ENCODE assay signal across 27 cellular contexts in the genomic region with DNA sequence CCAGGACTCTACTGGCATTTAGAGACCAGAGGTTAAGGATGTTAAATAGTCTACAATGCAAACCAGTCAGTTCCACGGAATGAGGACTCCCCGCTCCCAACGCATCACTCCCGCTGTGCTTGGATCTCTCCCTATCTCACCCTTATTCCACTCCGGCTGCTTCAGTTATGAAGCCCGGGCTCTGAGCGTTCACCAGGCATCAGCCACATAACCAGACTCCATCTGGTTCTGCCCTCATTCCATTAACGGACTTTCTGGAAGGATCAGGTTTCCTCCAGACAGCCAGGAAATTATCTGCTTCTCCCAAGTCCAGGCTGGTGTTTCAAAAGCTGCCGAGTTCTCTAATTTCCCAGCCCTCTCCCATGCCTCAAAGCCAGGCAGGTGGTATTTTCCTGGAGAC.
"Had no signal": no experiment of that assay in that cellular context is flagged by ENCODE, and none has a peak within 500 bp of the region (broad histone marks: within the 10 kb centered on the region; RNA-seq: fewer than 3 reads in every experiment).

No MANE protein-coding gene starts in this region.

- H3K27ac Mint-ChIP-seq: activated naive CD8-positive, alpha-beta T cell; activated T-helper 2 cell treated with anti-CD3 and anti-CD28 coated beads, Interferon-gamma antibody, Interleukin-2, Interleukin-4, amounts not matched to agents 10 μg/mL and 5 μg/mL and 100 μg/mL, durations not matched to agents 14 hours and 24 hours and 36 hours; endodermal cell; nephron progenitor cell had no signal

- H3K4me3 ChIP-seq: adrenal gland, ascending aorta, esophagus squamous epithelium, gastrocnemius medialis, mucosa of descending colon, right lobe of liver, skin epidermis, stomach, suprapubic skin, tibial nerve had no signal

- ATAC-seq: activated T-cell treated with anti-CD3 and anti-CD28 coated beads, Interleukin-2, amount 50 U/mL, for 4 hours; gastrocnemius medialis; left cardiac atrium; mucosa of descending colon; right lobe of liver had no signal

- H3K27ac ChIP-seq: adrenal gland, ascending aorta, brain microvascular endothelial cell, esophagus squamous epithelium, gastrocnemius medialis, right lobe of liver, skin epidermis, stomach, suprapubic skin, tibial nerve had no signal

- H3K4me3 Mint-ChIP-seq: activated naive CD8-positive, alpha-beta T cell; activated T-cell treated with anti-CD3 and anti-CD28 coated beads, Interleukin-2, amount 50 U/mL, for 4 hours; endodermal cell; nephron progenitor cell had no signal

- H3K27me3 ChIP-seq: adrenal gland, ascending aorta, brain microvascular endothelial cell, right lobe of liver, tibial nerve had no signal

- H3K36me3 ChIP-seq: adrenal gland, ascending aorta, brain microvascular endothelial cell, esophagus squamous epithelium, gastrocnemius medialis, right lobe of liver, stomach, suprapubic skin, tibial nerve had no signal

- H3K9me3 Mint-ChIP-seq: activated T-cell treated with anti-CD3 and anti-CD28 coated beads, Interleukin-2, amount 50 U/mL, for 4 hours; endodermal cell had no signal

- H3K36me3 Mint-ChIP-seq: activated naive CD8-positive, alpha-beta T cell had no signal

- H3K9me3 ChIP-seq: adrenal gland, ascending aorta, esophagus squamous epithelium, gastrocnemius medialis, mucosa of descending colon, right lobe of liver, tibial nerve had no signal

- H3K4me1 ChIP-seq: ascending aorta, esophagus squamous epithelium, gastrocnemius medialis, right lobe of liver, stomach, suprapubic skin, tibial nerve had no signal

- DNase-seq: activated CD4-positive, alpha-beta T cell treated with anti-CD3 and anti-CD28 coated beads for 1 hour; activated CD4-positive, alpha-beta T cell treated with anti-CD3 and anti-CD28 coated beads, Interleukin-2, amount 50 U/mL, for 4 hours; activated CD8-positive, alpha-beta memory T cell treated with anti-CD3 and anti-CD28 coated beads, Interleukin-2, amount 50 U/mL, for 48 hours; activated naive CD4-positive, alpha-beta T cell; activated T-cell treated with anti-CD3 and anti-CD28 coated beads, Interleukin-2, amount 50 U/mL, for 4 hours; adrenal gland; brain microvascular endothelial cell; central memory CD4-positive, alpha-beta T cell; endodermal cell; esophagus squamous epithelium; gastrocnemius medialis; head of caudate nucleus; hypothalamus; left cardiac atrium; mesenchymal stem cell; mucosa of descending colon; nephron progenitor cell; right lobe of liver; stimulated activated CD4-positive, alpha-beta T cell treated with anti-CD3 and anti-CD28 coated beads, Interleukin-1b, Interleukin-23, amount 100 ng/mL, for 48 hours; stomach; T-helper 9 cell had no signal
